8 cellular contexts compared by ENCODE assay signal in genomic region chr1:226549094-226549936, GRCh38. TPM values are rescaled to one million over a fixed set of nuclear protein-coding genes. Genes with fewer than 3 reads are reported as not detected.
DNase-seq lines count a peak whose midpoint lies in the region; ATAC-seq and TF ChIP-seq lines count a peak whose summit lies in the region.

No MANE protein-coding gene starts in this region.

- no peaks in the 10 kb centered on the region for H3K36me3 Mint-ChIP-seq in neural progenitor cell

- H3K9me3 Mint-ChIP-seq in neural progenitor cell = no peaks in the 10 kb centered on the region

- no peak overlapping the region for H3K27ac Mint-ChIP-seq in neural progenitor cell

- H3K4me3 Mint-ChIP-seq in neural progenitor cell = peak overlapping the region; percentile 81

- H2AFZ ChIP-seq in OCI-LY1 (ENCODE audit: low read length) (no peak overlapping the region), neural progenitor cell (replicated peaks) (peak overlapping the region; percentile 95)

- no peaks in the 10 kb centered on the region for H3K79me2 ChIP-seq in OCI-LY1 (ENCODE audit: insufficient read depth, low read length)
- H3K79me2 ChIP-seq in neural progenitor cell (ENCODE audit: low read depth) = no peaks in the 10 kb centered on the region

- ATAC-seq in HG02973 (IDR thresholded peaks at IDR 0.05; ENCODE audit: unreplicated experiment) = no peak
- ATAC-seq in GM18520 (IDR thresholded peaks at IDR 0.05; ENCODE audit: unreplicated experiment) = no peak

- peaks cover 14% of the 10 kb centered on the region for H3K4me1 Mint-ChIP-seq in neural progenitor cell

- H3F3A ChIP-seq in OCI-LY1 (ENCODE audit: insufficient read depth, low read length) = no peaks in the 10 kb centered on the region
- H3F3A ChIP-seq in neural progenitor cell (ENCODE audit: low read depth) = peaks cover 8% of the 10 kb centered on the region

- H3K27ac ChIP-seq in OCI-LY1 (ENCODE audit: low read depth, low read length, poor library complexity, severe bottlenecking) (no peak overlapping the region), duodenal mucosa (ENCODE audit: low read depth, low read length) (no peak overlapping the region), neural progenitor cell (no peak overlapping the region)

- H3K4me3 ChIP-seq in OCI-LY1 (ENCODE audit: low read depth, low read length, poor library complexity, severe bottlenecking) (peak overlapping the region; percentile 44), duodenal mucosa (ENCODE audit: low read depth in 1 of 2, low read length in 2 of 2) (peak overlapping the region; percentile 46 to 60), neural progenitor cell (peak overlapping the region; percentile 58)

- H3K9me3 ChIP-seq in OCI-LY1 (ENCODE audit: low read length) (no peaks in the 10 kb centered on the region), duodenal mucosa (ENCODE audit: control insufficient read depth in 1 of 2, low read length in 2 of 2) (no peaks in the 10 kb centered on the region), neural progenitor cell (ENCODE audit: low read depth) (no peaks in the 10 kb centered on the region)

- H4K20me1 ChIP-seq in OCI-LY1 (ENCODE audit: insufficient read depth, low read length) (no peaks in the 10 kb centered on the region), neural progenitor cell (ENCODE audit: low read depth) (peaks cover 7% of the 10 kb centered on the region)

- H3K36me3 ChIP-seq in OCI-LY1 (ENCODE audit: insufficient read depth, low read length) (no peaks in the 10 kb centered on the region), duodenal mucosa (ENCODE audit: control insufficient read depth in 1 of 2, insufficient read depth in 2 of 2, low read length in 2 of 2) (no peaks in the 10 kb centered on the region), neural progenitor cell (no peaks in the 10 kb centered on the region)

- TF ChIP-seq CTCF in GM10266 (IDR thresholded peaks at IDR 0.05; ENCODE audit: control insufficient read depth, insufficient read depth, low read depth, missing control alignments) (no peak), OCI-LY1 (IDR thresholded peaks at IDR 0.05; ENCODE audit: low read length) (no peak), neural progenitor cell (IDR thresholded peaks at IDR 0.05) (no peak)

- H3K4me1 ChIP-seq in OCI-LY1 (ENCODE audit: insufficient read depth, low read length, severe bottlenecking) (peaks cover 16% of the 10 kb centered on the region), duodenal mucosa (ENCODE audit: control insufficient read depth in 1 of 2, insufficient read depth in 2 of 2, low read length in 2 of 2) (peaks cover 26 to 31% of the 10 kb centered on the region in 2 donors), neural progenitor cell (peaks cover 20% of the 10 kb centered on the region)

- peaks cover 28% of the 10 kb centered on the region for H3K27me3 Mint-ChIP-seq in neural progenitor cell (ENCODE audit: insufficient read depth, low read depth)

- H3K9ac ChIP-seq in OCI-LY1 (ENCODE audit: low read length) = no peak overlapping the region
- no peak overlapping the region for H3K9ac ChIP-seq in duodenal mucosa (ENCODE audit: low read depth in 1 of 2, low read length in 2 of 2)
- H3K9ac ChIP-seq in neural progenitor cell = no peak overlapping the region

- H3K27me3 ChIP-seq in OCI-LY1 (ENCODE audit: insufficient read depth, low read length) = no peaks in the 10 kb centered on the region; the same call in 1 of the 2 replicates
- H3K27me3 ChIP-seq in duodenal mucosa (ENCODE audit: control insufficient read depth in 1 of 2, insufficient read depth in 2 of 2, low read length in 2 of 2) = peaks cover 7 to 12% of the 10 kb centered on the region in 2 donors
- peaks cover 89% of the 10 kb centered on the region for H3K27me3 ChIP-seq in neural progenitor cell

- H3K9me2 ChIP-seq in OCI-LY1 (ENCODE audit: low read depth, low read length) = no peaks in the 10 kb centered on the region

- H3K4me2 ChIP-seq in OCI-LY1 (ENCODE audit: low read length) (peak overlapping the region; percentile 61), neural progenitor cell (peak overlapping the region; percentile 95)

- DNase-seq in GM10266 (ENCODE audit: extremely low spot score) = peak; percentile 45
- peak; percentile 19 for DNase-seq in neural progenitor cell (ENCODE audit: low spot score)
- DNase-seq in AG08395 (ENCODE audit: low spot score) = no peak
- DNase-seq in NOMO-1 (lab: John Stamatoyannopoulos, UW; ENCODE audit: unreplicated experiment in 2 of 2) = no peak

RNA-seq across cellular contexts. Expression of gene STUM, which starts 0.8 kb away (rescaled TPM):
- 0.19 TPM in 1 of 2 replicates, not detected in the other for total RNA-seq in neural progenitor cell (ENCODE audit: low replicate concordance)

Comparison
In these comparisons a context has a peak if more than half of its experiments do, and no peak if none do; other contexts are left out.
1. DNase-seq: peak in GM10266 (single experiment) and neural progenitor cell (single experiment); none in AG08395 (single experiment) and NOMO-1 (0 of 2).
2. Peak in every context shown above with its lines, with median percentiles within 50 percentile points of each other: H3K4me3 ChIP-seq.